8 cellular contexts compared by ENCODE assay signal in genomic region chr1:154973344-154974085, GRCh38. TPM values are rescaled to one million over a fixed set of nuclear protein-coding genes. Genes with fewer than 3 reads are reported as not detected.
DNase-seq lines count a peak whose midpoint lies in the region; ATAC-seq, FAIRE-seq and TF ChIP-seq lines count a peak whose summit lies in the region.

No MANE protein-coding gene starts in this region.

- H3K36me3 ChIP-seq in right atrium auricular region (peaks cover under 1% of the 10 kb centered on the region), prostate gland (no peaks in the 10 kb centered on the region), upper lobe of right lung (peaks cover 10% of the 10 kb centered on the region)

- H3K9me3 ChIP-seq in T-helper 17 cell (ENCODE audit: control insufficient read depth, low read length, poor library complexity, severe bottlenecking) = no peaks in the 10 kb centered on the region
- no peaks in the 10 kb centered on the region for H3K9me3 ChIP-seq in right atrium auricular region
- no peaks in the 10 kb centered on the region for H3K9me3 ChIP-seq in prostate gland
- H3K9me3 ChIP-seq in upper lobe of right lung = no peaks in the 10 kb centered on the region

- no peak overlapping the region for H3K27ac Mint-ChIP-seq in T-helper 17 cell

- no peaks in the 10 kb centered on the region for H3K27me3 Mint-ChIP-seq in T-helper 17 cell

- peak; percentile 18 for ATAC-seq in T-helper 17 cell
- ATAC-seq in upper lobe of right lung = peak; percentile 69

- TF ChIP-seq CTCF in right atrium auricular region (IDR thresholded peaks at IDR 0.05) (peak in 1 of 2 donors; percentile 29), prostate gland (IDR thresholded peaks at IDR 0.05) (peak in 2 of 4 experiments; percentile 12 to 45), upper lobe of right lung (IDR thresholded peaks at IDR 0.05) (peak; percentile 6)

- H3K4me1 ChIP-seq in right atrium auricular region (peaks cover 0 to 64% of the 10 kb centered on the region in 2 donors), prostate gland (replicated peaks) (peaks cover 14% of the 10 kb centered on the region), upper lobe of right lung (peaks cover 49% of the 10 kb centered on the region)

- H3K27ac ChIP-seq in angular gyrus (ENCODE audit: low read depth, low read length) = peak overlapping the region; percentile 97
- peak overlapping the region; percentile 99 for H3K27ac ChIP-seq in right atrium auricular region
- peak overlapping the region; percentile 98 to 99 for H3K27ac ChIP-seq in prostate gland
- peak overlapping the region; percentile 93 for H3K27ac ChIP-seq in upper lobe of right lung

- intact Hi-C loops in prostate gland (cut with DNase I) (loop anchor here (2.0 kb wide), 1 partner anchor 27 kb away; no protein-coding TSS in a partner anchor), upper lobe of right lung (cut with DNase I) (no loop called here)

- H3K4me3 Mint-ChIP-seq in T-helper 17 cell = no peak overlapping the region

- H3K4me1 Mint-ChIP-seq in T-helper 17 cell = peaks cover 29% of the 10 kb centered on the region

- peak; percentile 53; the same call in 1 of the 2 replicates for TF ChIP-seq POLR2A in H54 (IDR thresholded peaks at IDR 0.05; ENCODE audit: low read depth, low read length)
- TF ChIP-seq POLR2A in prostate gland (IDR thresholded peaks at IDR 0.05) = peak; percentile 83

- H3K4me3 ChIP-seq in right atrium auricular region = peak overlapping the region; percentile 74 to 76
- peak overlapping the region; percentile 52 to 82 for H3K4me3 ChIP-seq in prostate gland
- H3K4me3 ChIP-seq in upper lobe of right lung = peak overlapping the region; percentile 63

- peaks cover 6% of the 10 kb centered on the region for H3K36me3 Mint-ChIP-seq in T-helper 17 cell (ENCODE audit: low read depth)

- WGBS in prostate gland = 6% methylated on average over 35 of the region's 35 CpGs

- peak; percentile 33 for FAIRE-seq in H54 (lab: Jason Lieb, UNC)

- DNase-seq in CD1c-positive myeloid dendritic cell (ENCODE audit: extremely low spot score) (peak; percentile 96), H54 (ENCODE audit: insufficient read length, low spot score) (peak; percentile 58), NCI-H187 (lab: John Stamatoyannopoulos, UW) (peak; percentile 95 to 97), T-helper 17 cell (peak; percentile 80 to 85 (median 82)), right atrium auricular region (ENCODE audit: low spot score) (peak; percentile 99), prostate gland (ENCODE audit: low spot score) (peak; percentile 97), upper lobe of right lung (peak; percentile 98)

- H3K27me3 ChIP-seq in right atrium auricular region (no peaks in the 10 kb centered on the region), prostate gland (replicated peaks; ENCODE audit: insufficient read depth) (no peaks in the 10 kb centered on the region), upper lobe of right lung (no peaks in the 10 kb centered on the region)

RNA-seq across cellular contexts. Expression of gene CKS1B, which starts 1.0 kb away (rescaled TPM):
- 1 to 10 TPM; 9.3 to 9.4 TPM for total RNA-seq in T-helper 17 cell
- 10 to 100 TPM; 20.0 to 23.8 TPM for total RNA-seq in right atrium auricular region
- 10 to 100 TPM; 33.5 to 47.5 TPM for total RNA-seq in prostate gland
- 27.0 TPM for total RNA-seq in upper lobe of right lung

RNA-seq across cellular contexts. Expression of gene SHC1, which starts 3.0 kb away (rescaled TPM):
- total RNA-seq in T-helper 17 cell (100 to 1,000 TPM in 1 of 2 donors, 10 to 100 TPM in 1; 99.5 to 105 TPM), right atrium auricular region (10 to 100 TPM; 69.5 to 80.5 TPM), prostate gland (10 to 100 TPM; 85.0 to 97.2 TPM), upper lobe of right lung (120 TPM)

RNA-seq across cellular contexts. Expression of gene FLAD1, which starts 9.6 kb away (rescaled TPM):
- total RNA-seq in T-helper 17 cell (10 to 100 TPM; 33.2 to 34.7 TPM), right atrium auricular region (10 to 100 TPM; 19.5 to 24.8 TPM), prostate gland (10 to 100 TPM; 31.5 to 35.3 TPM), upper lobe of right lung (29.0 TPM)

RNA-seq across cellular contexts. Expression of gene PYGO2, which starts 11.9 kb away (rescaled TPM):
- total RNA-seq in T-helper 17 cell (10 to 100 TPM; 34.7 to 45.1 TPM), right atrium auricular region (10 to 100 TPM; 13.9 to 18.4 TPM), prostate gland (10 to 100 TPM; 44.1 to 44.6 TPM), upper lobe of right lung (27.0 TPM)

RNA-seq across cellular contexts. Expression of gene PBXIP1, which starts 17.6 kb away (rescaled TPM):
- 100 to 1,000 TPM; 634 to 767 TPM for total RNA-seq in T-helper 17 cell
- 100 to 1,000 TPM in 1 of 2 donors, 10 to 100 TPM in 1; 81.4 to 101 TPM for total RNA-seq in right atrium auricular region
- 100 to 1,000 TPM; 113 to 140 TPM for total RNA-seq in prostate gland
- 75.7 TPM for total RNA-seq in upper lobe of right lung

Comparison
In these comparisons a context has a peak if more than half of its experiments do, and no peak if none do; other contexts are left out.
1. Peak in every context shown above with its lines: DNase-seq, ATAC-seq, H3K4me3 ChIP-seq and H3K27ac ChIP-seq.